In the genomic region with DNA sequence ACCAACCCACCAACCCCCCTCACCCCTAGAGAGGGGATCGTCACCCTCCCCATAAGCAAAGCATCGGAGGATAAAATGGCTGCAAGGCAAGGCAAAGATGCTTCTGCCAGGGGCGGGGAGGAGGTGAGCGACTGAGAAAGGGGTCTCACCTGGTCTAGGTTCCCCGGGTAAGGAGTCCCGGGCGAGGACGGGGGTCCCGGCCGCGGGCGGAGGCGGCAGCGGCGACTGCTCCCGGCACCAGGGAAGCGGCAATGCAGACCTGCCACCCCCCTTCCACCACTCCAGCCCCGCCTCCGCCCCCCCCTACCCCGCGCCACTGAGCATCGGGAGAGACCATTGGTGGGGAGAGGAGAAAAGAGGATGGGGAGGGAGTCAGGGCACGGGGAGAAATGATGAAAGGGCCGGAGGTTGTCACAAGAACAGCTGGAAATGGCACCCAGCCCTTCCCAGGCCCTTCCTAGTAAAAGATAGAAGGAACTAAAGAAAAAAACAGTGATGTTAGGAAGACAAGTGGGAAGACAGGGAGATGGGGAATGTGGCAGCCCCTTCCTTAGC, we compare ENCODE assay signal across 8 cellular contexts. TPM values are rescaled to one million over a fixed set of nuclear protein-coding genes. Genes with fewer than 3 reads are reported as not detected.
DNase-seq lines count a peak whose midpoint lies in the region; ATAC-seq and TF ChIP-seq lines count a peak whose summit lies in the region.

A gene with protein sequence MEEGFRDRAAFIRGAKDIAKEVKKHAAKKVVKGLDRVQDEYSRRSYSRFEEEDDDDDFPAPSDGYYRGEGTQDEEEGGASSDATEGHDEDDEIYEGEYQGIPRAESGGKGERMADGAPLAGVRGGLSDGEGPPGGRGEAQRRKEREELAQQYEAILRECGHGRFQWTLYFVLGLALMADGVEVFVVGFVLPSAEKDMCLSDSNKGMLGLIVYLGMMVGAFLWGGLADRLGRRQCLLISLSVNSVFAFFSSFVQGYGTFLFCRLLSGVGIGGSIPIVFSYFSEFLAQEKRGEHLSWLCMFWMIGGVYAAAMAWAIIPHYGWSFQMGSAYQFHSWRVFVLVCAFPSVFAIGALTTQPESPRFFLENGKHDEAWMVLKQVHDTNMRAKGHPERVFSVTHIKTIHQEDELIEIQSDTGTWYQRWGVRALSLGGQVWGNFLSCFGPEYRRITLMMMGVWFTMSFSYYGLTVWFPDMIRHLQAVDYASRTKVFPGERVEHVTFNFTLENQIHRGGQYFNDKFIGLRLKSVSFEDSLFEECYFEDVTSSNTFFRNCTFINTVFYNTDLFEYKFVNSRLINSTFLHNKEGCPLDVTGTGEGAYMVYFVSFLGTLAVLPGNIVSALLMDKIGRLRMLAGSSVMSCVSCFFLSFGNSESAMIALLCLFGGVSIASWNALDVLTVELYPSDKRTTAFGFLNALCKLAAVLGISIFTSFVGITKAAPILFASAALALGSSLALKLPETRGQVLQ (minus strand): TSS at position 255 of the 555 bp plus-strand sequence. CDS start 4,004 bp downstream, outside the sequence.

- POLR2A ChIA-PET in SK-N-SH (lab: Yijun Ruan, JAX), result interaction anchor here (2.1 kb wide), 1 partner anchor 30 kb away, joined by 10 read pairs; a partner anchor contains a TSS

- H3K4me1 ChIP-seq in BE2C (peaks cover 8% of the 10 kb centered on the region), SK-N-SH (ENCODE audit: control insufficient read depth in 1 of 2, insufficient read depth in 2 of 2, low read depth in 1 of 2, low read length in 1 of 2) (peaks cover 11 to 26% of the 10 kb centered on the region in 2 experiments; a peak in 2 of 4 replicates), skeletal muscle satellite cell (ENCODE audit: control insufficient read depth, insufficient read depth, low read length) (peaks cover 4% of the 10 kb centered on the region)

- no peak for TF ChIP-seq EP300 in SK-N-SH (IDR thresholded peaks at IDR 0.05; ENCODE audit: borderline replicate concordance in 1 of 2, low read depth in 1 of 2, low read length in 1 of 2)

- peak within 1 kb of the TSS in 1 of 2 experiments; percentile 79; a peak in 2 of 4 replicates for H3K27ac ChIP-seq in SK-N-SH (ENCODE audit: low read depth in 2 of 2, low read length in 1 of 2)

- TF ChIP-seq CTCF in BE2C (IDR thresholded peaks at IDR 0.05; ENCODE audit: low read depth, low read length) (no peak), SK-N-SH (IDR thresholded peaks at IDR 0.05) (no peak), astrocyte of the cerebellum (IDR thresholded peaks at IDR 0.05; ENCODE audit: low read depth, low read length, missing control alignments) (no peak)

- H3K9me3 ChIP-seq in BE2C (no peaks in the 10 kb centered on the region), SK-N-SH (no peaks in the 10 kb centered on the region), skeletal muscle satellite cell (replicated peaks; ENCODE audit: low read length) (no peaks in the 10 kb centered on the region)

- H3K4me2 ChIP-seq in SK-N-SH, result peak within 1 kb of the TSS; percentile 79
- H3K4me2 ChIP-seq in skeletal muscle satellite cell (ENCODE audit: low read length), result peak within 1 kb of the TSS; percentile 82

- H3K9me2 ChIP-seq in SK-N-SH, result no peaks in the 10 kb centered on the region

- CTCF ChIA-PET in SK-N-SH (lab: Yijun Ruan, JAX), result interaction anchor here (1.1 to 1.8 kb wide), 2 partner anchors 45 to 269 kb away, joined by 3 to 4 read pairs; no protein-coding TSS in a partner anchor

- 10% methylated on average over 23 of the region's 24 CpGs for WGBS in SK-N-SH (ENCODE audit: low lambda C conversion rate)

- ATAC-seq in GM18867 (IDR thresholded peaks at IDR 0.05; ENCODE audit: unreplicated experiment), result no peak

- in situ Hi-C loops in astrocyte of the cerebellum (cut with HindIII; ENCODE audit: low sequenced_read_pairs), result no loop called here

- TF ChIP-seq RAD21 in SK-N-SH (IDR thresholded peaks at IDR 0.05; ENCODE audit: low read length), result no peak

- H3K4me3 ChIP-seq in BE2C (ENCODE audit: low read depth, low read length), result peak within 1 kb of the TSS; percentile 98
- peak within 1 kb of the TSS; percentile 80 to 83 for H3K4me3 ChIP-seq in SK-N-SH (ENCODE audit: low read depth in 2 of 2, low read length in 1 of 2)
- H3K4me3 ChIP-seq in astrocyte of the cerebellum (ENCODE audit: low read depth, low read length), result peak within 1 kb of the TSS; percentile 52
- H3K4me3 ChIP-seq in iPS-11a (ENCODE audit: low read depth, low read length), result peak within 1 kb of the TSS; percentile 76
- peak within 1 kb of the TSS; percentile 76 for H3K4me3 ChIP-seq in skeletal muscle satellite cell (ENCODE audit: low read length)

- no peaks in the 10 kb centered on the region for H4K20me1 ChIP-seq in SK-N-SH (ENCODE audit: insufficient read depth)

- H3K79me2 ChIP-seq in SK-N-SH (ENCODE audit: insufficient read depth), result peaks cover 13% of the 10 kb centered on the region

- H3K27me3 ChIP-seq in BE2C, result no peaks in the 10 kb centered on the region
- no peaks in the 10 kb centered on the region for H3K27me3 ChIP-seq in SK-N-SH (ENCODE audit: insufficient read depth)
- H3K27me3 ChIP-seq in skeletal muscle satellite cell (ENCODE audit: control insufficient read depth, insufficient read depth, low read length), result peaks cover 5% of the 10 kb centered on the region

- peaks cover 12% of the 10 kb centered on the region for H3F3A ChIP-seq in SK-N-SH (replicated peaks; ENCODE audit: insufficient read depth)

- H3K36me3 ChIP-seq in BE2C (peaks cover 10% of the 10 kb centered on the region), SK-N-SH (replicated peaks in 1 of 2; ENCODE audit: control insufficient read depth in 1 of 2, insufficient read depth in 2 of 2, low read length in 1 of 2) (peaks cover 0 to 16% of the 10 kb centered on the region in 2 experiments), skeletal muscle satellite cell (ENCODE audit: insufficient read depth, low read length) (peaks cover 4% of the 10 kb centered on the region)

- H3K9ac ChIP-seq in SK-N-SH (peak within 1 kb of the TSS; percentile 72), skeletal muscle satellite cell (ENCODE audit: low read depth, low read length) (peak within 1 kb of the TSS; percentile 73)

- DNase-seq in BE2C (peak; percentile 82), HuH-7.5 (ENCODE audit: low spot score) (peak; percentile 47), SK-N-SH (peak; percentile 95), astrocyte of the cerebellum (ENCODE audit: low read depth) (no peak), GM19238 (ENCODE audit: insufficient read length, low spot score) (no peak)

- peak within 1 kb of the TSS; percentile 93 for H2AFZ ChIP-seq in SK-N-SH (ENCODE audit: low read depth)

TF ChIP-seq in SK-N-SH, 30 proteins besides CTCF, POLR2A, EP300 and RAD21:
- TF ChIP-seq, protein P1, sequence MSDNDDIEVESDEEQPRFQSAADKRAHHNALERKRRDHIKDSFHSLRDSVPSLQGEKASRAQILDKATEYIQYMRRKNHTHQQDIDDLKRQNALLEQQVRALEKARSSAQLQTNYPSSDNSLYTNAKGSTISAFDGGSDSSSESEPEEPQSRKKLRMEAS (IDR thresholded peaks at IDR 0.05; ENCODE audit: low read depth), result peak; percentile 72
- peak; percentile 67; the same call in 1 of the 2 replicates for TF ChIP-seq MXI1 (IDR thresholded peaks at IDR 0.05; ENCODE audit: low read depth, low read length)
- TF ChIP-seq YY1 (IDR thresholded peaks at IDR 0.05; ENCODE audit: low read depth), result 0 out of 2 replicates have a peak, but pooled peaks have one; percentile 60
- TF ChIP-seq, protein P2, sequence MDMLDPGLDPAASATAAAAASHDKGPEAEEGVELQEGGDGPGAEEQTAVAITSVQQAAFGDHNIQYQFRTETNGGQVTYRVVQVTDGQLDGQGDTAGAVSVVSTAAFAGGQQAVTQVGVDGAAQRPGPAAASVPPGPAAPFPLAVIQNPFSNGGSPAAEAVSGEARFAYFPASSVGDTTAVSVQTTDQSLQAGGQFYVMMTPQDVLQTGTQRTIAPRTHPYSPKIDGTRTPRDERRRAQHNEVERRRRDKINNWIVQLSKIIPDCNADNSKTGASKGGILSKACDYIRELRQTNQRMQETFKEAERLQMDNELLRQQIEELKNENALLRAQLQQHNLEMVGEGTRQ (IDR thresholded peaks at IDR 0.05; ENCODE audit: borderline replicate concordance, low read depth, low read length), result no peak
- no peak for TF ChIP-seq FOSL2 (IDR thresholded peaks at IDR 0.05; ENCODE audit: borderline replicate concordance, low read depth)
- TF ChIP-seq SIN3A (IDR thresholded peaks at IDR 0.05; ENCODE audit: borderline replicate concordance, low read depth, low read length), result peak; percentile 27; the same call in 1 of the 2 replicates
- TF ChIP-seq TCF12 (IDR thresholded peaks at IDR 0.05), result no peak
- no peak for TF ChIP-seq ELF1 (IDR thresholded peaks at IDR 0.05)
- TF ChIP-seq TAF1 (IDR thresholded peaks at IDR 0.05; ENCODE audit: borderline replicate concordance, low read depth, low read length), result peak; percentile 41; the same call in 1 of the 2 replicates
- TF ChIP-seq RXRA (IDR thresholded peaks at IDR 0.05; ENCODE audit: borderline replicate concordance, low read depth), result no peak
- TF ChIP-seq POLR2AphosphoS5 (IDR thresholded peaks at IDR 0.05; ENCODE audit: low read depth, low read length), result peak; percentile 51

RNA-seq across cellular contexts. Expression of the gene that starts here (rescaled TPM):
- 100 TPM for polyA plus RNA-seq in BE2C (2012; ENCODE audit: insufficient read depth, insufficient read length, low read depth)
- polyA plus RNA-seq in SK-N-SH (2012; rRNA removed), result 22.7 and 27.6 TPM in 2 replicates
- 13.9 and 19.5 TPM in 2 replicates for polyA plus RNA-seq in SK-N-SH (2012; cell fraction: cytosol; rRNA removed)
- polyA plus RNA-seq in SK-N-SH (2012; cell fraction: nucleus; rRNA removed), result 30.3 and 31.6 TPM in 2 replicates
- total RNA-seq in skeletal muscle satellite cell (2012; rRNA removed), result 2.0 and 6.1 TPM in 2 replicates

Comparison
In these comparisons a context has a peak if more than half of its experiments do, and no peak if none do; other contexts are left out.
1. DNase-seq: peak in BE2C (single experiment), HuH-7.5 (single experiment) and SK-N-SH (single experiment); none in astrocyte of the cerebellum (single experiment) and GM19238 (single experiment).
2. Peak in every context shown above with its lines, with median percentiles within 50 percentile points of each other: H3K4me3 ChIP-seq.